In the genomic region with DNA sequence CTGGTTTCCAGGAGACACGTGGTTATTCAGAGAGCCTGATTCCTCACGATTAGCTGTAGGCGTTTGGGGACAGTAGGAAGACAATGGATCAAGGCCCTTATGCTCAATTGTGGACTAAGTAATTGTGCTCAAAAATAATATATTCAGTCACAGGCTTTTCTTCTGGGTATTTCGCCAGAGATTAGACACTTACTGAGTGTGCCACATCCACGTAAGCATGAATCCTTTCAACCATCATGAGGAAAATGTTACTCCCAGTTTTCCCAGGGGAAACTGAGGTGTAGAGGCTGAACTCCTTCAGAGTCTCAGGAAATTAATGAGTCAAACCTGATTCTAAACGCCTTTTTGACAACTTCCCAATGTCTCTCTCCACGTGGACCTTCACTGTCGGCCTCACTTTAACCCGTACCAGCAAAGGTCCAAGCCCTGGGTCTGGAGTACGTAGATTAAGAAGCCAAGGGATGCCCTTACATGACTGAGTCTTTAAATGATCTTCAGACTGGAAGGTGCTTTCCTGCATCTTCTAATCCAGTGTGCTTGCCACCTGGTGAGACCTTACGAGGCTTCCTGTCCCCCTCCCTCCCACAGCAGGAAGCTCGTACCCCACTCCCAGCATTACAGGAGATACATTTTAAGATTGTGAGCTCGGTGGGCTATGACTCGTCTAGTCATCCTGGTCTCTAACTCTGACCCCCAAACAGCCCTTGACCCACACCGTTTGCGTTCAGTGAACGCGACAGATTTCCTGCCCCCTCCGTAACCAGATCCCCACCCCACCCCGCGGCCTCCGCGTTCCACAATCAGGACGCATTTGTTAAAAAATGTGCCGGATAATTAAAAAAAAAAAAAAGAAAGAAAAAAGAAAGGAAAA, we compare ENCODE assay signal across 8 cellular contexts. TPM values are rescaled to one million over a fixed set of nuclear protein-coding genes. Genes with fewer than 3 reads are reported as not detected.
A peak's percentile ranks its signal among the peaks of the same experiment; 100 is the strongest.
DNase-seq lines count a peak whose midpoint lies in the region; ATAC-seq and TF ChIP-seq lines count a peak whose summit lies in the region.

No MANE protein-coding gene starts in this region.

- no peaks in the 10 kb centered on the region for H3K9me3 ChIP-seq in DOHH2 (ENCODE audit: control insufficient read depth, insufficient read depth, low read length)
- H3K9me3 ChIP-seq in MM.1S (replicated peaks; ENCODE audit: insufficient read depth, low read length): no peaks in the 10 kb centered on the region

- H3K36me3 ChIP-seq in DOHH2 (ENCODE audit: control insufficient read depth, low read length) (peaks cover 55% of the 10 kb centered on the region), MM.1S (replicated peaks; ENCODE audit: insufficient read depth, low read length) (no peaks in the 10 kb centered on the region)

- H3F3A ChIP-seq in DOHH2 (ENCODE audit: control insufficient read depth, insufficient read depth): peaks cover 39% of the 10 kb centered on the region
- peaks cover 22% of the 10 kb centered on the region for H3F3A ChIP-seq in MM.1S (ENCODE audit: insufficient read depth, low read length)

- TF ChIP-seq CTCF in DOHH2 (IDR thresholded peaks at IDR 0.05; ENCODE audit: low read depth, low read length, poor library complexity, severe bottlenecking) (no peak), MM.1S (IDR thresholded peaks at IDR 0.05; ENCODE audit: low read length) (no peak)

- H3K79me2 ChIP-seq in DOHH2 (ENCODE audit: control insufficient read depth, low read length): peaks cover 74% of the 10 kb centered on the region
- H3K79me2 ChIP-seq in MM.1S (ENCODE audit: low read length): peaks cover 62% of the 10 kb centered on the region

- H3K9me3 Mint-ChIP-seq in activated T-helper 1 cell treated with anti-CD3 and anti-CD28 coated beads, Interleukin-12 subunit alpha, Interleukin-12 subunit beta, Interleukin-2, Interleukin-4 antibody, amounts not matched to agents 30 ng/mL and 10 ng/mL and 1 ng/mL, durations not matched to agents 14 hours and 24 hours and 36 hours: no peaks in the 10 kb centered on the region

- DNase-seq in MM.1S (peak; percentile 22), globus pallidus (ENCODE audit: low spot score) (peak; percentile 5), skeletal muscle cell (ENCODE audit: low read depth) (peak; percentile 54), NCI-H1436 treated with DMSO at 0.1 percent for 48 hours (lab: John Stamatoyannopoulos, UW) (no peak)
- peak; percentile 33 for DNase-seq in activated T-helper 1 cell treated with anti-CD3 and anti-CD28 coated beads, Interleukin-12 subunit alpha, Interleukin-12 subunit beta, Interleukin-2, Interleukin-4 antibody, amounts not matched to agents 30 ng/mL and 10 ng/mL and 1 ng/mL, durations not matched to agents 14 hours and 24 hours and 36 hours (ENCODE audit: low spot score)

- H3K4me2 ChIP-seq in DOHH2 (ENCODE audit: low read length) (peak overlapping the region; percentile 99), MM.1S (ENCODE audit: low read depth, low read length) (peak overlapping the region; percentile 98)

- ATAC-seq in HG03378 (IDR thresholded peaks at IDR 0.05; ENCODE audit: unreplicated experiment) (no peak), HG03097 (IDR thresholded peaks at IDR 0.05; ENCODE audit: low FRiP score, unreplicated experiment) (no peak)

- H4K20me1 ChIP-seq in DOHH2 (ENCODE audit: control insufficient read depth, insufficient read depth, low read depth, low read length) (peaks cover 27% of the 10 kb centered on the region), MM.1S (ENCODE audit: insufficient read depth, low read length) (peaks cover 27% of the 10 kb centered on the region)

- intact Hi-C loops in activated T-helper 1 cell treated with anti-CD3 and anti-CD28 coated beads, Interleukin-12 subunit alpha, Interleukin-12 subunit beta, Interleukin-2, Interleukin-4 antibody, amounts not matched to agents 30 ng/mL and 10 ng/mL and 1 ng/mL, durations not matched to agents 14 hours and 24 hours and 36 hours (cut with micrococcal nuclease): no loop called here

- H3K4me3 ChIP-seq in DOHH2 (ENCODE audit: low read length): peak overlapping the region; percentile 98
- peak overlapping the region; percentile 99 for H3K4me3 ChIP-seq in MM.1S (ENCODE audit: low read length)
- H3K4me3 ChIP-seq in skeletal muscle cell (ENCODE audit: low read depth, low read length): peak overlapping the region; percentile 98

- peaks cover 47% of the 10 kb centered on the region for H3K4me1 Mint-ChIP-seq in activated T-helper 1 cell treated with anti-CD3 and anti-CD28 coated beads, Interleukin-12 subunit alpha, Interleukin-12 subunit beta, Interleukin-2, Interleukin-4 antibody, amounts not matched to agents 30 ng/mL and 10 ng/mL and 1 ng/mL, durations not matched to agents 14 hours and 24 hours and 36 hours (ENCODE audit: low read depth)

- peak overlapping the region; percentile 89 for H3K27ac Mint-ChIP-seq in activated T-helper 1 cell treated with anti-CD3 and anti-CD28 coated beads, Interleukin-12 subunit alpha, Interleukin-12 subunit beta, Interleukin-2, Interleukin-4 antibody, amounts not matched to agents 30 ng/mL and 10 ng/mL and 1 ng/mL, durations not matched to agents 14 hours and 24 hours and 36 hours

- H2AFZ ChIP-seq in MM.1S (ENCODE audit: low read length): peak overlapping the region; percentile 16

- H3K27me3 ChIP-seq in DOHH2 (ENCODE audit: control insufficient read depth, low read length) (no peaks in the 10 kb centered on the region), MM.1S (replicated peaks; ENCODE audit: insufficient read depth, low read length) (no peaks in the 10 kb centered on the region)

- H3K27me3 Mint-ChIP-seq in activated T-helper 1 cell treated with anti-CD3 and anti-CD28 coated beads, Interleukin-12 subunit alpha, Interleukin-12 subunit beta, Interleukin-2, Interleukin-4 antibody, amounts not matched to agents 30 ng/mL and 10 ng/mL and 1 ng/mL, durations not matched to agents 14 hours and 24 hours and 36 hours (ENCODE audit: insufficient read depth): no peaks in the 10 kb centered on the region

- H3K9me2 ChIP-seq in DOHH2 (replicated peaks; ENCODE audit: control insufficient read depth, low read length): no peaks in the 10 kb centered on the region
- no peaks in the 10 kb centered on the region for H3K9me2 ChIP-seq in MM.1S (replicated peaks; ENCODE audit: insufficient read depth, low read length)

- peaks cover 40% of the 10 kb centered on the region for H3K36me3 Mint-ChIP-seq in activated T-helper 1 cell treated with anti-CD3 and anti-CD28 coated beads, Interleukin-12 subunit alpha, Interleukin-12 subunit beta, Interleukin-2, Interleukin-4 antibody, amounts not matched to agents 30 ng/mL and 10 ng/mL and 1 ng/mL, durations not matched to agents 14 hours and 24 hours and 36 hours (ENCODE audit: low read depth)

- peak overlapping the region; percentile 97 for H3K4me3 Mint-ChIP-seq in activated T-helper 1 cell treated with anti-CD3 and anti-CD28 coated beads, Interleukin-12 subunit alpha, Interleukin-12 subunit beta, Interleukin-2, Interleukin-4 antibody, amounts not matched to agents 30 ng/mL and 10 ng/mL and 1 ng/mL, durations not matched to agents 14 hours and 24 hours and 36 hours

- peaks cover 50% of the 10 kb centered on the region for H3K4me1 ChIP-seq in DOHH2 (ENCODE audit: control insufficient read depth, low read length)
- H3K4me1 ChIP-seq in MM.1S (ENCODE audit: low read length): peaks cover 28% of the 10 kb centered on the region

- H3K9ac ChIP-seq in MM.1S (ENCODE audit: low read length): peak overlapping the region; percentile 78

- peak overlapping the region; percentile 91 for H3K27ac ChIP-seq in DOHH2 (ENCODE audit: low read depth, low read length)
- no peak overlapping the region for H3K27ac ChIP-seq in MM.1S (ENCODE audit: low read length)

RNA-seq across cellular contexts. Expression of a gene that starts 1.7 kb away (rescaled TPM):
- total RNA-seq in activated T-helper 1 cell treated with anti-CD3 and anti-CD28 coated beads, Interleukin-12 subunit alpha, Interleukin-12 subunit beta, Interleukin-2, Interleukin-4 antibody, amounts not matched to agents 30 ng/mL and 10 ng/mL and 1 ng/mL, durations not matched to agents 14 hours and 24 hours and 36 hours: 2,409 and 2,442 TPM in 2 replicates

RNA-seq across cellular contexts. Expression of a gene that starts 31.7 kb away (rescaled TPM):
- 0.21 TPM in 1 of 2 replicates, not detected in the other for total RNA-seq in activated T-helper 1 cell treated with anti-CD3 and anti-CD28 coated beads, Interleukin-12 subunit alpha, Interleukin-12 subunit beta, Interleukin-2, Interleukin-4 antibody, amounts not matched to agents 30 ng/mL and 10 ng/mL and 1 ng/mL, durations not matched to agents 14 hours and 24 hours and 36 hours

RNA-seq across cellular contexts. Expression of a gene that starts 43.0 kb away (rescaled TPM):
- total RNA-seq in activated T-helper 1 cell treated with anti-CD3 and anti-CD28 coated beads, Interleukin-12 subunit alpha, Interleukin-12 subunit beta, Interleukin-2, Interleukin-4 antibody, amounts not matched to agents 30 ng/mL and 10 ng/mL and 1 ng/mL, durations not matched to agents 14 hours and 24 hours and 36 hours: 79.3 and 87.1 TPM in 2 replicates
